Comparison of ENCODE assay signal across 19 cellular contexts in the genomic region with DNA sequence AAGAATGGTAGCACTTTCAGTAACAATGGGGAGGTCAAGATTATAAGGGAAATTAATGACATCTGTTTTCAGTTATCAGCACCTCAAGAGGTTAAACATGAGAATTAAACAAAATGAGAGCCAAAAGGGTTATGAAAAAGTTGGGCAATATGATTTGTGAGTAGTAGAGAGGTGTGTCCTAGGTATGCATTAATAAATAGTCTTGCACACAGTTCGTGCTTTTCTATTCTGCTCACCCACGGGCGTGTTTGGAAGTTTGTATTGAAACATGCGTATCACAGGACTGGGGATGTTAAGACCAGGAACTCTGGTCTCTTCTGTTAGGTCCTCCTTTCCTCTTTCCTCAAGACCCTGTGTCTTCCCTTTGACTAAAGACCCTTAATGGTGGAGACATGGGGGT. TPM values are rescaled to one million over a fixed set of nuclear protein-coding genes. Genes with fewer than 3 reads are reported as not detected.
A peak's percentile ranks its signal among the peaks of the same experiment; 100 is the strongest.
DNase-seq lines count a peak whose midpoint lies in the region; ATAC-seq and TF ChIP-seq lines count a peak whose summit lies in the region.
"Had no signal": no experiment of that assay in that cellular context is flagged by ENCODE, and none has a peak within 500 bp of the region (broad histone marks: within the 10 kb centered on the region; RNA-seq: fewer than 3 reads in every experiment).

No MANE protein-coding gene starts in this region.

- H3K9me2 ChIP-seq in GM23338 (ENCODE audit: insufficient read depth) (no peaks in the 10 kb centered on the region), hepatocyte (replicated peaks; ENCODE audit: insufficient read depth) (no peaks in the 10 kb centered on the region)

- 0 out of 2 replicates have a peak, but pooled peaks cover 2% of the 10 kb centered on the region for H3F3A ChIP-seq in GM23338 (replicated peaks; ENCODE audit: low read depth)

- no peak for ATAC-seq in CD4-positive, CD25-positive, alpha-beta regulatory T cell (ENCODE audit: low read depth in 2 of 2)
- no peak for ATAC-seq in GM23338
- ATAC-seq in memory B cell (ENCODE audit: low read depth): no peak
- ATAC-seq in HG03139 (IDR thresholded peaks at IDR 0.05; ENCODE audit: unreplicated experiment): no peak
- ATAC-seq: activated CD4-positive, CD25-positive, alpha-beta regulatory T cell treated with anti-CD3 and anti-CD28 coated beads, Interleukin-2, amount 50 U/mL, for 24 hours; left lobe of liver had no signal

- H3K4me1 ChIP-seq in CD4-positive, CD25-positive, alpha-beta regulatory T cell (ENCODE audit: control insufficient read depth, insufficient read depth, low read length, poor library complexity, severe bottlenecking): peaks cover 56% of the 10 kb centered on the region
- H3K4me1 ChIP-seq in GM23338 (ENCODE audit: insufficient read depth) (peaks cover 49% of the 10 kb centered on the region), hepatocyte (ENCODE audit: insufficient read depth) (peaks cover 31% of the 10 kb centered on the region)

- H3K27ac Mint-ChIP-seq in CD4-positive, CD25-positive, alpha-beta regulatory T cell: peak overlapping the region in 2 of 3 donors; percentile 7 to 31
- H3K27ac Mint-ChIP-seq in GM23338: no peak overlapping the region; the same call in 1 of the 2 replicates
- peak overlapping the region; percentile 26 for H3K27ac Mint-ChIP-seq in dendritic cell treated with granulocyte-macrophage colony-stimulating factor and Interleukin-4, amounts not matched to agents 40 ng/mL and 50 ng/mL, for 4 days
- peak overlapping the region; percentile 61 for H3K27ac Mint-ChIP-seq in memory B cell
- H3K27ac Mint-ChIP-seq: activated T-helper 2 cell treated with anti-CD3 and anti-CD28 coated beads, Interferon-gamma antibody, Interleukin-2, Interleukin-4, amounts not matched to agents 10 μg/mL and 5 μg/mL and 100 μg/mL, durations not matched to agents 14 hours and 24 hours and 36 hours had no signal

- no peaks in the 10 kb centered on the region for H3K9me3 Mint-ChIP-seq in CD4-positive, CD25-positive, alpha-beta regulatory T cell
- H3K9me3 Mint-ChIP-seq in GM23338 (no peaks in the 10 kb centered on the region), memory B cell (no peaks in the 10 kb centered on the region)
- H3K9me3 Mint-ChIP-seq in dendritic cell treated with granulocyte-macrophage colony-stimulating factor and Interleukin-4, amounts not matched to agents 40 ng/mL and 50 ng/mL, for 4 days: no peaks in the 10 kb centered on the region
- H3K9me3 Mint-ChIP-seq: activated T-helper 2 cell treated with anti-CD3 and anti-CD28 coated beads, Interferon-gamma antibody, Interleukin-2, Interleukin-4, amounts not matched to agents 10 μg/mL and 5 μg/mL and 100 μg/mL, durations not matched to agents 14 hours and 24 hours and 36 hours had no signal

- 88% methylated on average over 4 of the region's 4 CpGs for WGBS in hepatocyte (ENCODE audit: low lambda C conversion rate, missing lambda C conversion rate)

- H4K20me1 ChIP-seq in GM23338 (replicated peaks; ENCODE audit: insufficient read depth): peaks cover 71% of the 10 kb centered on the region
- peaks cover 94% of the 10 kb centered on the region for H4K20me1 ChIP-seq in hepatocyte (ENCODE audit: insufficient read depth, poor library complexity, severe bottlenecking)

- peaks cover 3% of the 10 kb centered on the region for H3K36me3 ChIP-seq in CD4-positive, CD25-positive, alpha-beta regulatory T cell (ENCODE audit: control insufficient read depth, insufficient read depth, low read length)
- H3K36me3 ChIP-seq in GM23338 (ENCODE audit: insufficient read depth) (no peaks in the 10 kb centered on the region), hepatocyte (replicated peaks; ENCODE audit: insufficient read depth, low read depth) (no peaks in the 10 kb centered on the region)

- H2AFZ ChIP-seq in GM23338 (no peak overlapping the region), hepatocyte (no peak overlapping the region)

- H3K27me3 Mint-ChIP-seq in CD4-positive, CD25-positive, alpha-beta regulatory T cell: peaks cover 5% of the 10 kb centered on the region
- peaks cover 5% of the 10 kb centered on the region for H3K27me3 Mint-ChIP-seq in GM23338 (ENCODE audit: insufficient read depth, low read depth, poor library complexity)
- no peaks in the 10 kb centered on the region for H3K27me3 Mint-ChIP-seq in dendritic cell treated with granulocyte-macrophage colony-stimulating factor and Interleukin-4, amounts not matched to agents 40 ng/mL and 50 ng/mL, for 4 days
- no peaks in the 10 kb centered on the region for H3K27me3 Mint-ChIP-seq in memory B cell

- H3K4me2 ChIP-seq in GM23338 (peak overlapping the region; percentile 93; the same call in 1 of the 2 replicates), hepatocyte (no peak overlapping the region)

- TF ChIP-seq CTCF in GM23338 (conservative IDR thresholded peaks at IDR 0.05; ENCODE audit: low read depth in 2 of 2): no peak
- TF ChIP-seq CTCF in hepatocyte (IDR thresholded peaks at IDR 0.05; ENCODE audit: poor library complexity): no peak

- H3K9me3 ChIP-seq in CD4-positive, CD25-positive, alpha-beta regulatory T cell (ENCODE audit: control insufficient read depth in 2 of 2, low read length in 2 of 2): no peaks in the 10 kb centered on the region
- H3K9me3 ChIP-seq in hepatocyte (ENCODE audit: low read depth): no peaks in the 10 kb centered on the region
- H3K9me3 ChIP-seq: Caco-2 had no signal

- H3K4me3 Mint-ChIP-seq in CD4-positive, CD25-positive, alpha-beta regulatory T cell: peak overlapping the region in 2 of 4 donors; percentile 17 to 53
- H3K4me3 Mint-ChIP-seq in GM23338 (peak overlapping the region; percentile 50; the same call in 2 of the 3 replicates), memory B cell (no peak overlapping the region)
- no peak overlapping the region for H3K4me3 Mint-ChIP-seq in dendritic cell treated with granulocyte-macrophage colony-stimulating factor and Interleukin-4, amounts not matched to agents 40 ng/mL and 50 ng/mL, for 4 days

- H3K36me3 Mint-ChIP-seq in CD4-positive, CD25-positive, alpha-beta regulatory T cell: peaks cover 13% of the 10 kb centered on the region
- H3K36me3 Mint-ChIP-seq in GM23338 (ENCODE audit: low read depth) (peaks cover 25% of the 10 kb centered on the region), memory B cell (peaks cover 5% of the 10 kb centered on the region)
- H3K36me3 Mint-ChIP-seq in dendritic cell treated with granulocyte-macrophage colony-stimulating factor and Interleukin-4, amounts not matched to agents 40 ng/mL and 50 ng/mL, for 4 days (ENCODE audit: low read depth): peaks cover 23% of the 10 kb centered on the region

- H3K4me1 Mint-ChIP-seq in CD4-positive, CD25-positive, alpha-beta regulatory T cell: peaks cover 40 to 91% (median 68%) of the 10 kb centered on the region in 4 donors
- peaks cover 45% of the 10 kb centered on the region for H3K4me1 Mint-ChIP-seq in GM23338
- H3K4me1 Mint-ChIP-seq in dendritic cell treated with granulocyte-macrophage colony-stimulating factor and Interleukin-4, amounts not matched to agents 40 ng/mL and 50 ng/mL, for 4 days (ENCODE audit: low read depth): peaks cover 69% of the 10 kb centered on the region
- H3K4me1 Mint-ChIP-seq in memory B cell: peaks cover 43% of the 10 kb centered on the region

- intact Hi-C loops in dendritic cell treated with granulocyte-macrophage colony-stimulating factor and Interleukin-4, amounts not matched to agents 40 ng/mL and 50 ng/mL, for 4 days (cut with micrococcal nuclease): no loop called here

- H3K79me2 ChIP-seq in GM23338 (replicated peaks; ENCODE audit: insufficient read depth): peaks cover 100% of the 10 kb centered on the region
- peaks cover 100% of the 10 kb centered on the region for H3K79me2 ChIP-seq in hepatocyte

- no peak overlapping the region for H3K27ac ChIP-seq in CD4-positive, CD25-positive, alpha-beta regulatory T cell (ENCODE audit: insufficient read depth, low read length, poor library complexity, severe bottlenecking)
- H3K27ac ChIP-seq in GM23338 (ENCODE audit: low read depth) (peak overlapping the region; percentile 39; the same call in 1 of the 2 replicates), hepatocyte (no peak overlapping the region)
- H3K27ac ChIP-seq: skin epidermis had no signal

- DNase-seq in CD4-positive, CD25-positive, alpha-beta regulatory T cell: no peak
- DNase-seq in GM23338 (ENCODE audit: low spot score): no peak
- no peak for DNase-seq in memory B cell (ENCODE audit: low spot score in 2 of 2)
- no peak for DNase-seq in hepatocyte (ENCODE audit: low spot score)
- no peak for DNase-seq in activated CD8-positive, alpha-beta memory T cell treated with anti-CD3 and anti-CD28 coated beads, Interleukin-2, amount 50 U/mL, for 48 hours
- DNase-seq in activated effector memory CD4-positive, alpha-beta T cell treated with anti-CD3 and anti-CD28 coated beads, Interleukin-2, amount 50 U/mL, for 16 hours: no peak
- DNase-seq: Caco-2; KBM-7; NCI-H1048; NCI-H2029 treated with DMSO at 0.1 percent for 48 hours; SHP77 treated with DMSO at 0.1 percent for 48 hours; stimulated activated CD4-positive, alpha-beta T cell treated with anti-CD3 and anti-CD28 coated beads, Interleukin-4, amount 100 ng/mL, for 24 hours; T-helper 9 cell had no signal

- H3K4me3 ChIP-seq in CD4-positive, CD25-positive, alpha-beta regulatory T cell (ENCODE audit: low read depth, low read length): peak overlapping the region; percentile 4
- H3K4me3 ChIP-seq in GM23338 (peak overlapping the region; percentile 95), hepatocyte (no peak overlapping the region)
- H3K4me3 ChIP-seq: skin epidermis had no signal

- no peaks in the 10 kb centered on the region for H3K27me3 ChIP-seq in CD4-positive, CD25-positive, alpha-beta regulatory T cell (ENCODE audit: control insufficient read depth, insufficient read depth, low read length)
- H3K27me3 ChIP-seq in GM23338 (ENCODE audit: insufficient read depth) (no peaks in the 10 kb centered on the region), hepatocyte (no peaks in the 10 kb centered on the region)

TF ChIP-seq in GM23338, 12 proteins besides CTCF, POLR2A, EP300 and RAD21 (continues in another document):
- no peak for TF ChIP-seq ZNF114 (CRISPR knock-in tag; IDR thresholded peaks at IDR 0.05)

RNA-seq across cellular contexts. Expression of a gene that starts 6.0 kb away (rescaled TPM):
- 157 TPM for total RNA-seq in CD4-positive, CD25-positive, alpha-beta regulatory T cell
- 10 to 100 TPM in 2 of 4 donors, 1 to 10 TPM in 2; 7.5 to 13.5 (median 11.0) TPM for polyA plus RNA-seq in CD4-positive, CD25-positive, alpha-beta regulatory T cell
- total RNA-seq in GM23338 (2014; rRNA removed; shearing (Covaris generic)): 179 and 185 TPM in 2 replicates
- polyA plus RNA-seq in GM23338 (2016; fragmentation: Nextera tagmentation; extraction: Ambion mirVana) (148 and 161 TPM in 2 replicates), hepatocyte (38.1 and 48.9 TPM in 2 replicates)
- total RNA-seq in hepatocyte: 46.3 and 51.9 TPM in 2 replicates
